ENCODE assay signal across 2 cellular contexts in the genomic region with DNA sequence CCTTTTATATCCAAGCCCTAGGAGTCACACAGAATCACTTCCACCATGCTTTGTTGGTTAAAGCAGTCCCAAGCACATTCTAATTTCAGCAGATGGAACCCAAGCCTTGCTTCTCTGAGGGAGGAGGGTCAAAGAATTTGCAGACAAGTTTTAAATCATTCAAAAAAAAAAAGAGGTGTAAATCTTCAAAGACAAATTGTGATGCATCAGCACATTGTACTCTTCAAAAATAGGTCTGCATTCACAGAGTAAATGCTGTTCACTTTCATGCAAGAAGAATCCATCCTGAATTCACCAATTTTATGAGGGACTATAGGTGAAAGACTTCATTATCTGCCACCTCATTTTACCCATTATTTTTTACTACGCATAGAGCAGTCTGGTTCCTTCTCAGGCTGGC.
TF ChIP-seq lines count a peak whose summit lies in the region.

No MANE protein-coding gene starts in this region.

TF ChIP-seq in IMR-90, 13 proteins besides CTCF, POLR2A, EP300 and RAD21:
- TF ChIP-seq MAFK (IDR thresholded peaks at IDR 0.05; ENCODE audit: low read depth, low read length) (peak; percentile 79), NFE2L2 (IDR thresholded peaks at IDR 0.05; ENCODE audit: low read depth, low read length) (no peak)

TF ChIP-seq in SK-N-SH, 30 proteins besides CTCF, POLR2A, EP300 and RAD21:
- TF ChIP-seq ELF1 (IDR thresholded peaks at IDR 0.05): no peak
- no peak for TF ChIP-seq TCF12 (IDR thresholded peaks at IDR 0.05)
- TF ChIP-seq, protein P1, sequence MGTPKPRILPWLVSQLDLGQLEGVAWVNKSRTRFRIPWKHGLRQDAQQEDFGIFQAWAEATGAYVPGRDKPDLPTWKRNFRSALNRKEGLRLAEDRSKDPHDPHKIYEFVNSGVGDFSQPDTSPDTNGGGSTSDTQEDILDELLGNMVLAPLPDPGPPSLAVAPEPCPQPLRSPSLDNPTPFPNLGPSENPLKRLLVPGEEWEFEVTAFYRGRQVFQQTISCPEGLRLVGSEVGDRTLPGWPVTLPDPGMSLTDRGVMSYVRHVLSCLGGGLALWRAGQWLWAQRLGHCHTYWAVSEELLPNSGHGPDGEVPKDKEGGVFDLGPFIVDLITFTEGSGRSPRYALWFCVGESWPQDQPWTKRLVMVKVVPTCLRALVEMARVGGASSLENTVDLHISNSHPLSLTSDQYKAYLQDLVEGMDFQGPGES (IDR thresholded peaks at IDR 0.05; ENCODE audit: low read depth, low read length): no peak
- TF ChIP-seq PBX3 (IDR thresholded peaks at IDR 0.05): no peak
- no peak for TF ChIP-seq USF2 (IDR thresholded peaks at IDR 0.05; ENCODE audit: borderline replicate concordance, low read depth, low read length)
- TF ChIP-seq, protein P2, sequence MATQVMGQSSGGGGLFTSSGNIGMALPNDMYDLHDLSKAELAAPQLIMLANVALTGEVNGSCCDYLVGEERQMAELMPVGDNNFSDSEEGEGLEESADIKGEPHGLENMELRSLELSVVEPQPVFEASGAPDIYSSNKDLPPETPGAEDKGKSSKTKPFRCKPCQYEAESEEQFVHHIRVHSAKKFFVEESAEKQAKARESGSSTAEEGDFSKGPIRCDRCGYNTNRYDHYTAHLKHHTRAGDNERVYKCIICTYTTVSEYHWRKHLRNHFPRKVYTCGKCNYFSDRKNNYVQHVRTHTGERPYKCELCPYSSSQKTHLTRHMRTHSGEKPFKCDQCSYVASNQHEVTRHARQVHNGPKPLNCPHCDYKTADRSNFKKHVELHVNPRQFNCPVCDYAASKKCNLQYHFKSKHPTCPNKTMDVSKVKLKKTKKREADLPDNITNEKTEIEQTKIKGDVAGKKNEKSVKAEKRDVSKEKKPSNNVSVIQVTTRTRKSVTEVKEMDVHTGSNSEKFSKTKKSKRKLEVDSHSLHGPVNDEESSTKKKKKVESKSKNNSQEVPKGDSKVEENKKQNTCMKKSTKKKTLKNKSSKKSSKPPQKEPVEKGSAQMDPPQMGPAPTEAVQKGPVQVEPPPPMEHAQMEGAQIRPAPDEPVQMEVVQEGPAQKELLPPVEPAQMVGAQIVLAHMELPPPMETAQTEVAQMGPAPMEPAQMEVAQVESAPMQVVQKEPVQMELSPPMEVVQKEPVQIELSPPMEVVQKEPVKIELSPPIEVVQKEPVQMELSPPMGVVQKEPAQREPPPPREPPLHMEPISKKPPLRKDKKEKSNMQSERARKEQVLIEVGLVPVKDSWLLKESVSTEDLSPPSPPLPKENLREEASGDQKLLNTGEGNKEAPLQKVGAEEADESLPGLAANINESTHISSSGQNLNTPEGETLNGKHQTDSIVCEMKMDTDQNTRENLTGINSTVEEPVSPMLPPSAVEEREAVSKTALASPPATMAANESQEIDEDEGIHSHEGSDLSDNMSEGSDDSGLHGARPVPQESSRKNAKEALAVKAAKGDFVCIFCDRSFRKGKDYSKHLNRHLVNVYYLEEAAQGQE (IDR thresholded peaks at IDR 0.05; ENCODE audit: low read depth, low read length): no peak
- no peak for TF ChIP-seq CHD2 (IDR thresholded peaks at IDR 0.05; ENCODE audit: low read length, partially characterized antibody)
- no peak for TF ChIP-seq GABPA (IDR thresholded peaks at IDR 0.05; ENCODE audit: low read depth)
- TF ChIP-seq RXRA (IDR thresholded peaks at IDR 0.05; ENCODE audit: borderline replicate concordance, low read depth): no peak
- no peak for TF ChIP-seq TAF1 (IDR thresholded peaks at IDR 0.05; ENCODE audit: borderline replicate concordance, low read depth, low read length)
- TF ChIP-seq YY1 (IDR thresholded peaks at IDR 0.05; ENCODE audit: low read depth): no peak
- TF ChIP-seq, protein P3, sequence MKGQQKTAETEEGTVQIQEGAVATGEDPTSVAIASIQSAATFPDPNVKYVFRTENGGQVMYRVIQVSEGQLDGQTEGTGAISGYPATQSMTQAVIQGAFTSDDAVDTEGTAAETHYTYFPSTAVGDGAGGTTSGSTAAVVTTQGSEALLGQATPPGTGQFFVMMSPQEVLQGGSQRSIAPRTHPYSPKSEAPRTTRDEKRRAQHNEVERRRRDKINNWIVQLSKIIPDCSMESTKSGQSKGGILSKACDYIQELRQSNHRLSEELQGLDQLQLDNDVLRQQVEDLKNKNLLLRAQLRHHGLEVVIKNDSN (IDR thresholded peaks at IDR 0.05; ENCODE audit: borderline replicate concordance, low read depth): no peak
- no peak for TF ChIP-seq POLR2AphosphoS5 (IDR thresholded peaks at IDR 0.05; ENCODE audit: low read depth, low read length)
- no peak for TF ChIP-seq GATA2 (CRISPR knock-in tag; IDR thresholded peaks at IDR 0.05)
- TF ChIP-seq MEF2A (IDR thresholded peaks at IDR 0.05; ENCODE audit: borderline replicate concordance, low read depth): no peak
- TF ChIP-seq NFIC (IDR thresholded peaks at IDR 0.05; ENCODE audit: borderline replicate concordance): no peak
- TF ChIP-seq FOSL2 (IDR thresholded peaks at IDR 0.05; ENCODE audit: borderline replicate concordance, low read depth): no peak
- no peak for TF ChIP-seq FOXM1 (IDR thresholded peaks at IDR 0.05; ENCODE audit: low read depth)
- TF ChIP-seq RCOR1 (IDR thresholded peaks at IDR 0.05; ENCODE audit: low read length): no peak
